Comparison of ENCODE assay signal across 8 cellular contexts in the genomic region with DNA sequence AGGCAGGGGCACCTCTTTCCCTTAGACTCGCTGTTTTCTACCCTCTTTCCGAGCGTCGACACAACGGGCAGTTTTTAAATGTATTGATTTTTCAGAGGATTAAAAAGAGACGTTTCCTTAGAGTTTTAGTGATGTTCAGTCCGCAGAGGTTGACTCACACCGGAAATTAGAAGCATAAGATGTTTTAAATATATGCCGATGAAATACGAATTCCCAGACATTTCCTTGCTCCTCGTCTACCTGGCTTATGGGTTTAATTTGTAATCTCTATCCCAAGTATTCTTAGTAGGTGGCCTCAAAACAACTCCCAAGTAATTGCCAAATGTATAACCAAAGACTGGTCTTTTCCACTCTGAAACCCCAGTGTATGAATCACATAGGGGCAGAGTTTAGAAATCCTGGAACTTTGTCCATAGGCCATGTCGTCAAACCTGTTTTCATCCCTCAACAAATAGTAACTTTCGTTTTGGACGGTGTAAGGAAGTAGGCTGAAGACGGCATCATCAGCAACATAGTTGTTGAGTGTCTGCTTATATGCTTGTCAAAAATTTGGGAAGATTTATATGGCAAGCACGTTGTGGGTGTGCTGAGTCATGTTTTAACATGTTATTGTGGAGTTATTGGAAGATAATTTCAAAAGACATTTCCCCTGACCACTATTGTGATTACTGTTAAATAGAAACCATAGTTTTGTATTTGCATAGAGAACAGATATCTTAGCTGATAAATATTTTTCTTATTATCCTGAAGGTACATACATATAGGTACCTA. TPM values are rescaled to one million over a fixed set of nuclear protein-coding genes. Genes with fewer than 3 reads are reported as not detected.
DNase-seq lines count a peak whose midpoint lies in the region; ATAC-seq and TF ChIP-seq lines count a peak whose summit lies in the region.

No MANE protein-coding gene starts in this region.

- peaks cover 58% of the 10 kb centered on the region for H3K4me1 ChIP-seq in left ventricle myocardium inferior

- peak; percentile 0 for ATAC-seq in GM21619 (IDR thresholded peaks at IDR 0.05; ENCODE audit: unreplicated experiment)
- ATAC-seq in GM18907 (IDR thresholded peaks at IDR 0.05; ENCODE audit: unreplicated experiment): no peak
- ATAC-seq in GM18858 (IDR thresholded peaks at IDR 0.05; ENCODE audit: unreplicated experiment): no peak

- H3K27ac ChIP-seq in left ventricle myocardium inferior (replicated peaks): peak overlapping the region; percentile 98

- H3K27me3 Mint-ChIP-seq in progenitor cell of endocrine pancreas: no peaks in the 10 kb centered on the region

- no peaks in the 10 kb centered on the region for H3K9me3 Mint-ChIP-seq in progenitor cell of endocrine pancreas (ENCODE audit: low read depth)

- H3K9me3 ChIP-seq in left ventricle myocardium inferior (replicated peaks): no peaks in the 10 kb centered on the region

- H3K4me3 ChIP-seq in left ventricle myocardium inferior: peak overlapping the region; percentile 99

- intact Hi-C loops in left ventricle myocardium inferior (cut with micrococcal nuclease): no loop called here

- DNase-seq in CD1c-positive myeloid dendritic cell (ENCODE audit: extremely low spot score) (peak; percentile 79), NCI-H510A (lab: John Stamatoyannopoulos, UW) (peak; percentile 16), amniotic stem cell (lab: John Stamatoyannopoulos, UW) (peak; percentile 55), left ventricle myocardium inferior (no peak), progenitor cell of endocrine pancreas (ENCODE audit: low spot score, unreplicated experiment) (no peak)

- H3K36me3 Mint-ChIP-seq in progenitor cell of endocrine pancreas (ENCODE audit: insufficient read depth): peaks cover 6% of the 10 kb centered on the region

- peaks cover 25% of the 10 kb centered on the region for H3K36me3 ChIP-seq in left ventricle myocardium inferior

- peak overlapping the region; percentile 97 for H3K27ac Mint-ChIP-seq in progenitor cell of endocrine pancreas

- H3K4me1 Mint-ChIP-seq in progenitor cell of endocrine pancreas (ENCODE audit: low read depth): peaks cover 24% of the 10 kb centered on the region

- no peaks in the 10 kb centered on the region for H3K27me3 ChIP-seq in left ventricle myocardium inferior (ENCODE audit: low read depth)

- no peak for TF ChIP-seq CTCF in left ventricle myocardium inferior (IDR thresholded peaks at IDR 0.05; ENCODE audit: borderline replicate concordance)
- no peak for TF ChIP-seq CTCF in progenitor cell of endocrine pancreas (IDR thresholded peaks at IDR 0.05; ENCODE audit: unreplicated experiment)

- peak overlapping the region; percentile 90 for H3K4me3 Mint-ChIP-seq in progenitor cell of endocrine pancreas (ENCODE audit: low read depth)

RNA-seq across cellular contexts. Expression of a gene that starts 0.8 kb away (rescaled TPM):
- 11.5 TPM for total RNA-seq in left ventricle myocardium inferior
- total RNA-seq in progenitor cell of endocrine pancreas: 20.2 and 20.4 TPM in 2 replicates

RNA-seq across cellular contexts. Expression of a gene that starts 48.6 kb away (rescaled TPM):
- 27.8 TPM for total RNA-seq in left ventricle myocardium inferior
- 65.4 and 73.6 TPM in 2 replicates for total RNA-seq in progenitor cell of endocrine pancreas

Comparison
In these comparisons a context has a peak if more than half of its experiments do, and no peak if none do; other contexts are left out.
1. DNase-seq: peak in CD1c-positive myeloid dendritic cell (single experiment), NCI-H510A (single experiment) and amniotic stem cell (single experiment); none in left ventricle myocardium inferior (single experiment) and progenitor cell of endocrine pancreas (single experiment).